In genomic region chr7:130669051-130669700, GRCh38 we compare ENCODE assay signal across 1 cellular context.
TF ChIP-seq lines count a peak whose summit lies in the region.

No MANE protein-coding gene starts in this region.

TF ChIP-seq in H1, 55 proteins besides CTCF, POLR2A, EP300 and RAD21:
- no peak for TF ChIP-seq KDM4A (IDR thresholded peaks at IDR 0.05; ENCODE audit: low read depth, low read length, severe bottlenecking)
- TF ChIP-seq TAF1 (IDR thresholded peaks at IDR 0.05; ENCODE audit: low read depth, low read length): no peak
- TF ChIP-seq EGR1 (IDR thresholded peaks at IDR 0.05; ENCODE audit: borderline replicate concordance, low read depth, low read length): no peak
- TF ChIP-seq CEBPB (IDR thresholded peaks at IDR 0.05; ENCODE audit: low read depth, low read length): no peak
- TF ChIP-seq POU5F1 (IDR thresholded peaks at IDR 0.05; ENCODE audit: low read depth, low read length): no peak
- TF ChIP-seq RXRA (IDR thresholded peaks at IDR 0.05; ENCODE audit: insufficient read depth, low read depth, low read length): no peak
- TF ChIP-seq BACH1 (IDR thresholded peaks at IDR 0.05; ENCODE audit: low read length): no peak
- TF ChIP-seq USF2 (IDR thresholded peaks at IDR 0.05; ENCODE audit: low read length): no peak
- no peak for TF ChIP-seq MAFK (IDR thresholded peaks at IDR 0.05; ENCODE audit: low read depth, low read length)
- no peak for TF ChIP-seq ATF2 (IDR thresholded peaks at IDR 0.05; ENCODE audit: low read length)
- TF ChIP-seq FOSL1 (IDR thresholded peaks at IDR 0.05; ENCODE audit: insufficient read depth, low read depth, low read length): no peak
- no peak for TF ChIP-seq SIX5 (IDR thresholded peaks at IDR 0.05; ENCODE audit: low read depth, low read length)
- no peak for TF ChIP-seq CHD2 (IDR thresholded peaks at IDR 0.05; ENCODE audit: low read length)
- TF ChIP-seq SIRT6 (IDR thresholded peaks at IDR 0.05; ENCODE audit: low read length): no peak
- TF ChIP-seq GABPA (IDR thresholded peaks at IDR 0.05; ENCODE audit: borderline replicate concordance, insufficient read depth, low read length): no peak
- TF ChIP-seq TBP (IDR thresholded peaks at IDR 0.05; ENCODE audit: low read depth, low read length): no peak
- no peak for TF ChIP-seq SP4 (IDR thresholded peaks at IDR 0.05; ENCODE audit: low read length)
- no peak for TF ChIP-seq TAF7 (optimal IDR thresholded peaks at IDR 0.05; ENCODE audit: borderline replicate concordance, low read depth, low read length)
- TF ChIP-seq BCL11A (IDR thresholded peaks at IDR 0.05; ENCODE audit: low read depth in 2 of 2, low read length in 2 of 2): no peak
